ENCODE assay signal across 19 cellular contexts in the genomic region with DNA sequence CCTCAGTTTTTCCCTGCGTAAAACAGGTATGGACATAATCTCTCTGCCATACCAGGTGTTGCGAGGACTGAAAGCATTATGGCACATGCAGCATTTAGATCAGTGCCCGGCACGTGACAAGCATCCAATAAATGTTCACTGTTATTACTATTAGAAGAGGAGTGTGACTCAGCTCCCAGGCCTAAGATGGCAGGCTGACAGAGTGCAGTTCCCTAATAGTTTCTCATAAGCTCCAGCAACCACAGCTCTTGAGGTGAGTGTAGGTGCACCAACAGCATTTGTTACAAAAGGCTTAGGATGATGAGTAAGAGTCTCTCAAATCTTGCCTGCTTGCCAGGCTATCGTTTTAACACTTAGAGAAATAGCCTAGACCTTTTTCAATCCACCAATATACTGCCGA.
"Had no signal": no experiment of that assay in that cellular context is flagged by ENCODE, and none has a peak within 500 bp of the region (broad histone marks: within the 10 kb centered on the region; RNA-seq: fewer than 3 reads in every experiment).

No MANE protein-coding gene starts in this region.

- H3K9me3 ChIP-seq: gastroesophageal sphincter, prostate gland, sigmoid colon had no signal

- H3K36me3 ChIP-seq: cardiac muscle cell, gastroesophageal sphincter, prostate gland, sigmoid colon had no signal

- H3K27me3 Mint-ChIP-seq: activated naive CD4-positive, alpha-beta T cell treated with anti-CD3 and anti-CD28 coated beads, Interleukin-2, amount 50 U/mL, for 24 hours; activated T-cell treated with anti-CD3 and anti-CD28 coated beads, Interleukin-2, amount 50 U/mL, for 24 hours had no signal

- H3K4me3 ChIP-seq: cardiac muscle cell, gastroesophageal sphincter, hepatocyte, prostate gland, sigmoid colon, SK-N-MC had no signal

- H3K36me3 Mint-ChIP-seq: activated CD8-positive, alpha-beta memory T cell treated with anti-CD3 and anti-CD28 coated beads, Interleukin-2, amount 10 ng/mL, durations not matched to agents 7 days and 5 days; activated naive CD4-positive, alpha-beta T cell treated with anti-CD3 and anti-CD28 coated beads, Interleukin-2, amount 50 U/mL, for 24 hours; memory B cell; natural killer cell treated with Interleukin-12 subunit alpha and Interleukin-12 subunit beta and Interleukin-15 and Interleukin-18, amount 100 ng/mL, for 72 hours had no signal

- H3K4me1 ChIP-seq: prostate gland, sigmoid colon had no signal

- H3K27ac ChIP-seq: cardiac muscle cell, gastroesophageal sphincter, hepatocyte, prostate gland, sigmoid colon, SK-N-MC had no signal

- H3K9me3 Mint-ChIP-seq: activated naive CD4-positive, alpha-beta T cell treated with anti-CD3 and anti-CD28 coated beads, Interleukin-2, amount 50 U/mL, for 24 hours; activated T-cell treated with anti-CD3 and anti-CD28 coated beads, Interleukin-2, amount 50 U/mL, for 24 hours; memory B cell; natural killer cell treated with Interleukin-12 subunit alpha and Interleukin-12 subunit beta and Interleukin-15 and Interleukin-18, amount 100 ng/mL, for 72 hours had no signal

- H3K27me3 ChIP-seq: cardiac muscle cell, gastroesophageal sphincter, hepatocyte, sigmoid colon had no signal

- H3K27ac Mint-ChIP-seq: activated CD8-positive, alpha-beta memory T cell treated with anti-CD3 and anti-CD28 coated beads, Interleukin-2, amount 10 ng/mL, durations not matched to agents 7 days and 5 days; activated naive CD4-positive, alpha-beta T cell treated with anti-CD3 and anti-CD28 coated beads, Interleukin-2, amount 50 U/mL, for 24 hours; activated T-cell treated with anti-CD3 and anti-CD28 coated beads, Interleukin-2, amount 50 U/mL, for 24 hours; memory B cell; natural killer cell treated with Interleukin-12 subunit alpha and Interleukin-12 subunit beta and Interleukin-15 and Interleukin-18, amount 100 ng/mL, for 72 hours had no signal

- DNase-seq: activated CD4-positive, CD25-positive, alpha-beta regulatory T cell; activated CD8-positive, alpha-beta memory T cell treated with anti-CD3 and anti-CD28 coated beads, Interleukin-2, amount 10 ng/mL, durations not matched to agents 7 days and 5 days; activated effector memory CD4-positive, alpha-beta T cell treated with Interleukin-2 at 50 U/mL for 16 hours; activated T-cell treated with anti-CD3 and anti-CD28 coated beads, Interleukin-2, amount 50 U/mL, for 24 hours; amygdala; occipital lobe; sigmoid colon; stimulated activated CD4-positive, alpha-beta T cell treated with anti-CD3 and anti-CD28 coated beads, Interleukin-2, amount 100 ng/mL, for 24 hours; stimulated activated naive CD4-positive, alpha-beta T cell; substantia nigra; trophoblast cell had no signal

- ATAC-seq: activated CD8-positive, alpha-beta memory T cell treated with anti-CD3 and anti-CD28 coated beads, Interleukin-2, amount 10 ng/mL, durations not matched to agents 7 days and 5 days; gastroesophageal sphincter; natural killer cell treated with Interleukin-12 subunit alpha and Interleukin-12 subunit beta and Interleukin-15 and Interleukin-18, amount 100 ng/mL, for 72 hours had no signal

- H3K4me1 Mint-ChIP-seq: activated CD8-positive, alpha-beta memory T cell treated with anti-CD3 and anti-CD28 coated beads, Interleukin-2, amount 10 ng/mL, durations not matched to agents 7 days and 5 days had no signal

- H3K4me3 Mint-ChIP-seq: activated CD8-positive, alpha-beta memory T cell treated with anti-CD3 and anti-CD28 coated beads, Interleukin-2, amount 10 ng/mL, durations not matched to agents 7 days and 5 days; activated naive CD4-positive, alpha-beta T cell treated with anti-CD3 and anti-CD28 coated beads, Interleukin-2, amount 50 U/mL, for 24 hours; activated T-cell treated with anti-CD3 and anti-CD28 coated beads, Interleukin-2, amount 50 U/mL, for 24 hours; memory B cell; natural killer cell treated with Interleukin-12 subunit alpha and Interleukin-12 subunit beta and Interleukin-15 and Interleukin-18, amount 100 ng/mL, for 72 hours had no signal
